ENCODE assay signal across 1 cellular context in the genomic region with DNA sequence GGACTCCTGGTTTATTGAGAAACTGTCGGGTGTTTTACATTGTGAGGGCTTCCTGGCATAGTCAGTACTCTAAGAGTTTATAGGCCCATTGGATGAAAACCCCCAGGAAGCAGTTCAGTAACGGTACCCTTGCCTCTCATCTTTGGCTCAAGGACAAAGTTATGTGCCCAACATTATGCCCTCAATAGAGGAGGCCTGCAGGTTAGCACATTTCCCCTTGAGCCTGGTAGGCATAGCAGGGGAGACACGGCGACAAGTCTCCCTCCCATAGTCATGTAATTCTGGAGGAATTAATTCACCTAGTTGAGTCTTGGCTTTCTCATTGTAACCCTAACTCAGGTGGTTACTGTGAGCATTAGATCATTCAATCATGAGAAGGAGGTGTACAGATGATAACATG.
TF ChIP-seq lines count a peak whose summit lies in the region.

No MANE protein-coding gene starts in this region.

TF ChIP-seq in H1, 55 proteins besides CTCF, POLR2A, EP300 and RAD21:
- TF ChIP-seq POLR2AphosphoS5 (IDR thresholded peaks at IDR 0.05; ENCODE audit: low read depth, low read length) = no peak
- TF ChIP-seq JUN (IDR thresholded peaks at IDR 0.05; ENCODE audit: low read depth, low read length) = no peak
- TF ChIP-seq GTF2F1 (IDR thresholded peaks at IDR 0.05; ENCODE audit: borderline replicate concordance, low read depth, low read length) = no peak
- no peak for TF ChIP-seq RBBP5 (IDR thresholded peaks at IDR 0.05; ENCODE audit: borderline replicate concordance, low read depth, low read length)
- TF ChIP-seq TAF1 (IDR thresholded peaks at IDR 0.05; ENCODE audit: low read depth, low read length) = no peak
- TF ChIP-seq, protein P1, sequence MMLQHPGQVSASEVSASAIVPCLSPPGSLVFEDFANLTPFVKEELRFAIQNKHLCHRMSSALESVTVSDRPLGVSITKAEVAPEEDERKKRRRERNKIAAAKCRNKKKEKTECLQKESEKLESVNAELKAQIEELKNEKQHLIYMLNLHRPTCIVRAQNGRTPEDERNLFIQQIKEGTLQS (IDR thresholded peaks at IDR 0.05; ENCODE audit: insufficient read depth, low read depth, low read length) = no peak
- no peak for TF ChIP-seq CBX8 (IDR thresholded peaks at IDR 0.05; ENCODE audit: borderline replicate concordance, low read depth, low read length)
- no peak for TF ChIP-seq NRF1 (IDR thresholded peaks at IDR 0.05; ENCODE audit: low read depth, low read length)
